In genomic region chr7:132776105-132776504, GRCh38 we compare ENCODE assay signal across 19 cellular contexts.
DNase-seq lines count a peak whose midpoint lies in the region; TF ChIP-seq lines count a peak whose summit lies in the region.
"Had no signal": no experiment of that assay in that cellular context is flagged by ENCODE, and none has a peak within 500 bp of the region (broad histone marks: within the 10 kb centered on the region; RNA-seq: fewer than 3 reads in every experiment).

No MANE protein-coding gene starts in this region.

- H3K4ac ChIP-seq in neuronal stem cell (ENCODE audit: low read length) = no peak overlapping the region

- H3K4me3 Mint-ChIP-seq in activated CD4-positive, alpha-beta T cell treated with anti-CD3 and anti-CD28 coated beads, Interleukin-2, amount 10 ng/mL, durations not matched to agents 7 days and 5 days = no peak overlapping the region
- H3K4me3 Mint-ChIP-seq: CD14-positive monocyte; CD4-positive, alpha-beta memory T cell; H9 had no signal

- H2AFZ ChIP-seq in neuronal stem cell (ENCODE audit: low read length) = no peak overlapping the region

- no peak overlapping the region for H2BK12ac ChIP-seq in neuronal stem cell (ENCODE audit: low read length)

- H2BK15ac ChIP-seq in neuronal stem cell (ENCODE audit: low read length) = no peak overlapping the region

- peak overlapping the region; percentile 3 for H3K18ac ChIP-seq in neuronal stem cell (ENCODE audit: low read length)

- TF ChIP-seq EP300 in esophagus muscularis mucosa (IDR thresholded peaks at IDR 0.05) = no peak

- H3K27me3 Mint-ChIP-seq in activated CD4-positive, alpha-beta T cell treated with anti-CD3 and anti-CD28 coated beads, Interleukin-2, amount 10 ng/mL, durations not matched to agents 7 days and 5 days = peaks cover 3% of the 10 kb centered on the region

- no peak overlapping the region for H3K23ac ChIP-seq in neuronal stem cell (ENCODE audit: low read depth, low read length, poor library complexity)

- DNase-seq in activated CD4-positive, alpha-beta T cell treated with anti-CD3 and anti-CD28 coated beads, Interleukin-2, amount 10 ng/mL, durations not matched to agents 7 days and 5 days = no peak
- DNase-seq in activated CD4-positive, alpha-beta T cell treated with anti-CD3 and anti-CD28 coated beads, Interleukin-2, amount 50 U/mL, for 1 hour = no peak
- DNase-seq in esophagus muscularis mucosa (ENCODE audit: extremely low spot score) = peak; percentile 62
- DNase-seq in kidney tubule cell (ENCODE audit: low spot score) = peak; percentile 62
- no peak for DNase-seq in neuronal stem cell (ENCODE audit: low spot score)
- DNase-seq in stimulated activated CD4-positive, alpha-beta T cell treated with anti-CD3 and anti-CD28 coated beads, Interleukin-4, amount 100 ng/mL, for 24 hours = no peak
- no peak for DNase-seq in breast epithelium (ENCODE audit: low spot score in 2 of 2)
- no peak for DNase-seq in NAMALWA (ENCODE audit: low spot score)
- DNase-seq: 8988T; Calu3; CD4-positive, alpha-beta memory T cell; DMS 273 treated with DMSO at 0.1 percent for 48 hours; DMS53; DND-41; EL; H9 had no signal

- no peak overlapping the region for H2BK120ac ChIP-seq in neuronal stem cell (ENCODE audit: low read depth, low read length)

- H3K4me1 ChIP-seq in esophagus muscularis mucosa = no peaks in the 10 kb centered on the region
- H3K4me1 ChIP-seq in neuronal stem cell (ENCODE audit: control insufficient read depth in 2 of 2, insufficient read depth in 1 of 2, low read depth in 1 of 2, low read length in 2 of 2) = peaks cover 2% of the 10 kb centered on the region in 2 donors
- no peaks in the 10 kb centered on the region for H3K4me1 ChIP-seq in breast epithelium

- CTCF ChIA-PET in activated CD4-positive, alpha-beta T cell treated with anti-CD3 and anti-CD28 coated beads, Interleukin-2, amount 10 ng/mL, durations not matched to agents 7 days and 5 days (lab: Charles Lee) = no interaction called here

- no peak overlapping the region for H2AK5ac ChIP-seq in neuronal stem cell (ENCODE audit: low read depth, low read length)

- no peak overlapping the region for H4K8ac ChIP-seq in neuronal stem cell (ENCODE audit: low read depth, low read length)

- H3K27me3 ChIP-seq in esophagus muscularis mucosa (no peaks in the 10 kb centered on the region), neuronal stem cell (ENCODE audit: control insufficient read depth in 3 of 3, insufficient read depth in 3 of 3, low read depth in 1 of 3, low read length in 3 of 3) (no peaks in the 10 kb centered on the region), breast epithelium (no peaks in the 10 kb centered on the region)
- H3K27me3 ChIP-seq: BLaER1 had no signal

- H3K9me3 ChIP-seq in esophagus muscularis mucosa = no peaks in the 10 kb centered on the region
- no peaks in the 10 kb centered on the region for H3K9me3 ChIP-seq in neuronal stem cell (replicated peaks in 1 of 2; ENCODE audit: control insufficient read depth in 2 of 2, insufficient read depth in 1 of 2, low read depth in 1 of 2, low read length in 2 of 2)
- H3K9me3 ChIP-seq in breast epithelium = no peaks in the 10 kb centered on the region
- H3K9me3 ChIP-seq: BLaER1 had no signal

- peaks cover 4% of the 10 kb centered on the region for H3K36me3 Mint-ChIP-seq in activated CD4-positive, alpha-beta T cell treated with anti-CD3 and anti-CD28 coated beads, Interleukin-2, amount 10 ng/mL, durations not matched to agents 7 days and 5 days (ENCODE audit: low read depth)
- H3K36me3 Mint-ChIP-seq: CD14-positive monocyte; CD4-positive, alpha-beta memory T cell had no signal

- peaks cover 6% of the 10 kb centered on the region for H3K9me3 Mint-ChIP-seq in activated CD4-positive, alpha-beta T cell treated with anti-CD3 and anti-CD28 coated beads, Interleukin-2, amount 10 ng/mL, durations not matched to agents 7 days and 5 days
- H3K9me3 Mint-ChIP-seq: H9 had no signal

- peaks cover 15% of the 10 kb centered on the region for H3K4me1 Mint-ChIP-seq in activated CD4-positive, alpha-beta T cell treated with anti-CD3 and anti-CD28 coated beads, Interleukin-2, amount 10 ng/mL, durations not matched to agents 7 days and 5 days

- WGBS in esophagus muscularis mucosa = 95% methylated on average over 4 of the region's 4 CpGs
- WGBS in neuronal stem cell (ENCODE audit: extremely low coverage in 2 of 2, insufficient read length in 2 of 2, insufficient replicate concordance in 1 of 2), 2 donors = no CpG with 5 or more reads among the region's 4 CpGs

- no peak overlapping the region for H3K14ac ChIP-seq in neuronal stem cell (ENCODE audit: low read length)

- intact Hi-C loops in esophagus muscularis mucosa (cut with DNase I) = no loop called here
- intact Hi-C loops in breast epithelium (cut with DNase I; ENCODE audit: low total_unique reads) = no loop called here

- peak overlapping the region; percentile 21 for H3K27ac Mint-ChIP-seq in activated CD4-positive, alpha-beta T cell treated with anti-CD3 and anti-CD28 coated beads, Interleukin-2, amount 10 ng/mL, durations not matched to agents 7 days and 5 days
- H3K27ac Mint-ChIP-seq: CD14-positive monocyte; CD4-positive, alpha-beta memory T cell; H9 had no signal

- no peak overlapping the region for H2BK5ac ChIP-seq in neuronal stem cell (ENCODE audit: low read length)

- no peak overlapping the region for H4K91ac ChIP-seq in neuronal stem cell (ENCODE audit: low read depth, low read length, poor library complexity)

- H3K36me3 ChIP-seq in esophagus muscularis mucosa (no peaks in the 10 kb centered on the region), neuronal stem cell (replicated peaks in 1 of 2; ENCODE audit: control insufficient read depth in 2 of 2, insufficient read depth in 2 of 2, low read length in 2 of 2) (no peaks in the 10 kb centered on the region), breast epithelium (no peaks in the 10 kb centered on the region)
- H3K36me3 ChIP-seq: BLaER1 had no signal

- no peak overlapping the region for H3K4me3 ChIP-seq in esophagus muscularis mucosa
- H3K4me3 ChIP-seq in neuronal stem cell (ENCODE audit: low read length in 2 of 2) = no peak overlapping the region
- H3K4me3 ChIP-seq in breast epithelium = no peak overlapping the region
- H3K4me3 ChIP-seq: BLaER1, GM12878 had no signal

- TF ChIP-seq CTCF in esophagus muscularis mucosa (IDR thresholded peaks at IDR 0.05) (no peak), breast epithelium (IDR thresholded peaks at IDR 0.05) (no peak)

- POLR2A ChIA-PET in activated CD4-positive, alpha-beta T cell treated with anti-CD3 and anti-CD28 coated beads, Interleukin-2, amount 10 ng/mL, durations not matched to agents 7 days and 5 days (lab: Charles Lee) = no interaction called here

- H3K27ac ChIP-seq in esophagus muscularis mucosa (replicated peaks in 1 of 4) (no peak overlapping the region), neuronal stem cell (replicated peaks; ENCODE audit: low read length) (no peak overlapping the region), breast epithelium (no peak overlapping the region)
- H3K27ac ChIP-seq: BLaER1 had no signal

- no peak overlapping the region for H3K4me2 ChIP-seq in neuronal stem cell (ENCODE audit: insufficient read depth, low read length, poor library complexity, severe bottlenecking)
- H3K4me2 ChIP-seq: BLaER1 had no signal

- H3K9ac ChIP-seq in neuronal stem cell (ENCODE audit: low read depth, low read length, poor library complexity) = no peak overlapping the region
- H3K9ac ChIP-seq: BLaER1 had no signal

- TF ChIP-seq POLR2A in esophagus muscularis mucosa (IDR thresholded peaks at IDR 0.05; ENCODE audit: low read depth) (no peak), breast epithelium (IDR thresholded peaks at IDR 0.05) (no peak)

- no peaks in the 10 kb centered on the region for H3K79me1 ChIP-seq in neuronal stem cell (ENCODE audit: low read depth, low read length)

Comparison
In these comparisons a context has a peak if more than half of its experiments do, and no peak if none do; other contexts are left out.
1. DNase-seq: peak in esophagus muscularis mucosa (single experiment) and kidney tubule cell (single experiment); none in activated CD4-positive, alpha-beta T cell treated with anti-CD3 and anti-CD28 coated beads, Interleukin-2, amount 10 ng/mL, durations not matched to agents 7 days and 5 days (single experiment), activated CD4-positive, alpha-beta T cell treated with anti-CD3 and anti-CD28 coated beads, Interleukin-2, amount 50 U/mL, for 1 hour (single experiment), neuronal stem cell (single experiment), stimulated activated CD4-positive, alpha-beta T cell treated with anti-CD3 and anti-CD28 coated beads, Interleukin-4, amount 100 ng/mL, for 24 hours (single experiment), breast epithelium (0 of 2) and NAMALWA (single experiment).